In the genomic region with DNA sequence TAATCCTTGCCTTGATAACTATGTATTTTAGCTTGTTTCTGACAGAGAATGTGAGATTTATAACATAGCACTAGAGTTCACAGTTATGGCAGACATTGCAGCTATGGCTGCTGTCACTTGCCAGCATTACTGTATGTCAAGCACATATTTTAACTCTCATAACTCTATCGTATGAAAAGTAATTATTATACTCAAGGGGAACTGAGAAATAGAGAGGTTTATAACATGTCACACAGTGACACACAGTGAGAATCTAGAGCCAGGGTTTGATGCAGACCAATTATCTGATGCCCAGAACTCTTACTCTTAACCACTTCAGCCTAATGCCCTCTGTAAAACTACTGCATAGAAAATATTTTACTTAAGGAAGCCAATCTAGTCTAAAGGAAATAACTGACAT, we compare ENCODE assay signal across 32 cellular contexts.
"Had no signal": no experiment of that assay in that cellular context is flagged by ENCODE, and none has a peak within 500 bp of the region (broad histone marks: within the 10 kb centered on the region; RNA-seq: fewer than 3 reads in every experiment).

No MANE protein-coding gene starts in this region.

- DNase-seq: naive B cell; naive thymus-derived CD4-positive, alpha-beta T cell; naive thymus-derived CD8-positive, alpha-beta T cell; natural killer cell; nephron progenitor cell; nucleus accumbens; occipital lobe; ovary; pancreas; psoas muscle; retina; right cardiac atrium; right lobe of liver; sigmoid colon; small intestine; spleen; stimulated activated CD4-positive, alpha-beta T cell treated with anti-CD3 and anti-CD28 coated beads, Interleukin-12 subunit alpha, Interleukin-12 subunit beta, amount 100 ng/mL, for 4 hours; stimulated activated CD4-positive, alpha-beta T cell treated with anti-CD3 and anti-CD28 coated beads, Interleukin-15, amount 100 ng/mL, for 24 hours; stimulated activated CD4-positive, alpha-beta T cell treated with anti-CD3 and anti-CD28 coated beads, Interleukin-1b, Interleukin-23, amount 100 ng/mL, for 48 hours; stimulated activated CD4-positive, alpha-beta T cell treated with anti-CD3 and anti-CD28 coated beads, Interleukin-2, amount 100 ng/mL, for 24 hours had no signal

- H3K4me1 ChIP-seq: neural progenitor cell, pancreas, parathyroid adenoma, prostate gland, psoas muscle, right atrium auricular region, right lobe of liver, sigmoid colon, spleen had no signal

- H3K79me2 ChIP-seq: parathyroid adenoma had no signal

- ATAC-seq: naive thymus-derived CD4-positive, alpha-beta T cell; naive thymus-derived CD8-positive, alpha-beta T cell; natural killer cell; natural killer cell treated with Interleukin-12 subunit alpha and Interleukin-12 subunit beta and Interleukin-15 and Interleukin-18, amount 100 ng/mL, for 72 hours; pancreas; psoas muscle; right cardiac atrium; right lobe of liver; sciatic nerve had no signal

- H3K27me3 ChIP-seq: neural progenitor cell, neutrophil, pancreas, right atrium auricular region, right lobe of liver, sigmoid colon, spleen had no signal

- H3K4me2 ChIP-seq: neural progenitor cell, smooth muscle cell had no signal

- H3K36me3 ChIP-seq: neural progenitor cell, neutrophil, ovary, pancreas, prostate gland, right atrium auricular region, right lobe of liver, sigmoid colon, spleen had no signal

- H3K9ac ChIP-seq: neural progenitor cell, parathyroid adenoma had no signal

- H3K9me3 Mint-ChIP-seq: nephron, nephron progenitor cell, neural progenitor cell had no signal

- H3K4me1 Mint-ChIP-seq: naive B cell; naive thymus-derived CD4-positive, alpha-beta T cell; naive thymus-derived CD8-positive, alpha-beta T cell; natural killer cell; nephron; nephron progenitor cell; neural crest cell; neural progenitor cell had no signal

- H3K27ac Mint-ChIP-seq: naive B cell; naive thymus-derived CD4-positive, alpha-beta T cell; natural killer cell; natural killer cell treated with Interleukin-12 subunit alpha and Interleukin-12 subunit beta and Interleukin-15 and Interleukin-18, amount 100 ng/mL, for 72 hours; nephron; nephron progenitor cell; neural progenitor cell; progenitor cell of endocrine pancreas had no signal

- H3K4me3 ChIP-seq: neural progenitor cell, ovary, pancreas, prostate gland, psoas muscle, right atrium auricular region, right lobe of liver, sigmoid colon, skin epidermis, smooth muscle cell, spleen had no signal

- H3K36me3 Mint-ChIP-seq: naive B cell; naive thymus-derived CD4-positive, alpha-beta T cell; naive thymus-derived CD8-positive, alpha-beta T cell; natural killer cell; neural progenitor cell had no signal

- H2AFZ ChIP-seq: neural progenitor cell, parathyroid adenoma had no signal

- H3K27ac ChIP-seq: neural progenitor cell, neutrophil, ovary, pancreas, parathyroid adenoma, prostate gland, psoas muscle, right atrium auricular region, right lobe of liver, sigmoid colon, skin epidermis, spleen had no signal

- H3K27me3 Mint-ChIP-seq: naive B cell; naive thymus-derived CD4-positive, alpha-beta T cell; naive thymus-derived CD8-positive, alpha-beta T cell; natural killer cell treated with Interleukin-12 subunit alpha and Interleukin-12 subunit beta and Interleukin-15 and Interleukin-18, amount 100 ng/mL, for 72 hours; progenitor cell of endocrine pancreas had no signal

- FAIRE-seq: pancreas, small intestine had no signal

- H3K4me3 Mint-ChIP-seq: naive B cell; naive thymus-derived CD4-positive, alpha-beta T cell; naive thymus-derived CD8-positive, alpha-beta T cell; natural killer cell; natural killer cell treated with Interleukin-12 subunit alpha and Interleukin-12 subunit beta and Interleukin-15 and Interleukin-18, amount 100 ng/mL, for 72 hours; nephron; nephron progenitor cell; neural crest cell; neural progenitor cell had no signal

- H3K9me3 ChIP-seq: neutrophil, ovary, pancreas, prostate gland, psoas muscle, right atrium auricular region, right lobe of liver, sigmoid colon, spleen had no signal
